8 cellular contexts compared by ENCODE assay signal in genomic region chr22:39522091-39522490, GRCh38. TPM values are rescaled to one million over a fixed set of nuclear protein-coding genes. Genes with fewer than 3 reads are reported as not detected.
DNase-seq lines count a peak whose midpoint lies in the region; ATAC-seq, FAIRE-seq and TF ChIP-seq lines count a peak whose summit lies in the region.
"Not testable (repeated sequence)": the region's sequence is repeated elsewhere in the genome, so short reads cannot be mapped to it uniquely, and the experiment has no call there.

No MANE protein-coding gene starts in this region.

- not testable (repeated sequence) for TF ChIP-seq RAD21 in GM12878 (IDR thresholded peaks at IDR 0.05; ENCODE audit: insufficient read depth, low read depth, low read length)

- peaks cover 0 to 13% (median 1%) of the 10 kb centered on the region in 8 donors for H3K9me3 Mint-ChIP-seq in CD4-positive, alpha-beta memory T cell
- H3K9me3 Mint-ChIP-seq in WTC11, result not testable (repeated sequence)

- peak overlapping the region; percentile 92 to 99 (median 97) for H3K4me3 Mint-ChIP-seq in CD4-positive, alpha-beta memory T cell
- peak overlapping the region; percentile 95 for H3K4me3 Mint-ChIP-seq in WTC11

- H3K36me3 ChIP-seq in CD4-positive, alpha-beta memory T cell (ENCODE audit: insufficient read depth, low read length), result peaks cover 32% of the 10 kb centered on the region
- peaks cover 11% of the 10 kb centered on the region; the same call in 1 of the 2 replicates for H3K36me3 ChIP-seq in KMS-11 (ENCODE audit: insufficient read depth)
- H3K36me3 ChIP-seq in GM12878 (ENCODE audit: control insufficient read depth in 2 of 2, insufficient read depth in 2 of 2, low read length in 1 of 2), result peaks cover 18 to 23% of the 10 kb centered on the region in 2 experiments; a peak in 3 of 4 replicates
- H3K36me3 ChIP-seq in esophagus muscularis mucosa, result peaks cover 22 to 60% (median 46%) of the 10 kb centered on the region in 4 donors
- peaks cover 4 to 28% (median 14%) of the 10 kb centered on the region in 3 donors for H3K36me3 ChIP-seq in pancreas
- peaks cover 31 to 69% (median 46%) of the 10 kb centered on the region in 3 donors for H3K36me3 ChIP-seq in tibial artery

- peak overlapping the region; percentile 99; the same call in 1 of the 2 replicates for H3K9ac ChIP-seq in KMS-11
- H3K9ac ChIP-seq in GM12878 (ENCODE audit: control insufficient read depth, insufficient read depth, low read length), result peak overlapping the region; percentile 99

- H2AFZ ChIP-seq in KMS-11 (ENCODE audit: low read depth); GM12878 (ENCODE audit: control insufficient read depth, low read depth, low read length): not testable (repeated sequence)

- not testable (repeated sequence) for TF ChIP-seq POLR2A in GM12878 (IDR thresholded peaks at IDR 0.05; ENCODE audit: low read depth, low read length); esophagus muscularis mucosa (IDR thresholded peaks at IDR 0.05; ENCODE audit: low read depth); lower leg skin (IDR thresholded peaks at IDR 0.05)

- peaks cover 32 to 75% (median 56%) of the 10 kb centered on the region in 4 donors for H3K4me1 Mint-ChIP-seq in CD4-positive, alpha-beta memory T cell
- peaks cover 44% of the 10 kb centered on the region for H3K4me1 Mint-ChIP-seq in WTC11

- peak overlapping the region in 1 of 2 donors; percentile 96 for H3K4me3 ChIP-seq in CD4-positive, alpha-beta memory T cell (ENCODE audit: low read length in 2 of 2)
- not testable (repeated sequence) for H3K4me3 ChIP-seq in KMS-11 (IDR thresholded peaks at IDR 0.05; ENCODE audit: insufficient read depth, low read depth, low read length)
- H3K4me3 ChIP-seq in GM12878 (peak overlapping the region; percentile 97), esophagus muscularis mucosa (peak overlapping the region; percentile 91 to 100 (median 96)), lower leg skin (ENCODE audit: low read depth, poor library complexity, severe bottlenecking) (peak overlapping the region; percentile 100), pancreas (peak overlapping the region; percentile 97 to 100 (median 99)), tibial artery (peak overlapping the region; percentile 84 to 90)

- not testable (repeated sequence) for H3K27me3 ChIP-seq in CD4-positive, alpha-beta memory T cell (ENCODE audit: insufficient read depth, low read length); KMS-11 (ENCODE audit: insufficient read depth, low read depth); GM12878 (replicated peaks in 1 of 2; ENCODE audit: control insufficient read depth in 2 of 2, insufficient read depth in 2 of 2, low read length in 1 of 2); esophagus muscularis mucosa; pancreas; tibial artery

- not testable (repeated sequence) for FAIRE-seq in GM12878 (lab: Jason Lieb, UNC); pancreas (lab: Jason Lieb, UNC)

- not testable (repeated sequence) for ATAC-seq in WTC11, GM12878, pancreas

- peak overlapping the region; percentile 85 for H3K27ac ChIP-seq in CD4-positive, alpha-beta memory T cell (ENCODE audit: low read depth, low read length)
- H3K27ac ChIP-seq in KMS-11, result peak overlapping the region; percentile 93; the same call in 1 of the 2 replicates
- H3K27ac ChIP-seq in GM12878 (ENCODE audit: control insufficient read depth, insufficient read depth), result peak overlapping the region; percentile 21; the same call in 1 of the 2 replicates
- H3K27ac ChIP-seq in esophagus muscularis mucosa (replicated peaks in 1 of 4), result peak overlapping the region; percentile 99 to 100 (median 99)
- peak overlapping the region in 1 of 4 donors; percentile 6 for H3K27ac ChIP-seq in pancreas
- peak overlapping the region; percentile 98 to 99 for H3K27ac ChIP-seq in tibial artery

- peak overlapping the region; percentile 76 to 100 (median 98) for H3K27ac Mint-ChIP-seq in CD4-positive, alpha-beta memory T cell
- peak overlapping the region; percentile 94 for H3K27ac Mint-ChIP-seq in WTC11

- H3K9me3 ChIP-seq in CD4-positive, alpha-beta memory T cell (ENCODE audit: control insufficient read depth in 1 of 2, low read length in 2 of 2); GM12878 (replicated peaks; ENCODE audit: control insufficient read depth, insufficient read depth, low read length); esophagus muscularis mucosa; pancreas; tibial artery: not testable (repeated sequence)

- peaks cover 22% of the 10 kb centered on the region for H4K20me1 ChIP-seq in KMS-11 (ENCODE audit: insufficient read depth)
- peaks cover 29% of the 10 kb centered on the region for H4K20me1 ChIP-seq in GM12878 (ENCODE audit: control insufficient read depth, insufficient read depth)

- not testable (repeated sequence) for H3K27me3 Mint-ChIP-seq in CD4-positive, alpha-beta memory T cell
- H3K27me3 Mint-ChIP-seq in WTC11 (ENCODE audit: low read depth), result peaks cover 14% of the 10 kb centered on the region

- 0% methylated on average over 5 of the region's 5 CpGs for WGBS in GM12878 (ENCODE audit: insufficient coverage, insufficient replicate concordance, low lambda C conversion rate, missing lambda C conversion rate)
- WGBS in esophagus muscularis mucosa, result 16% methylated on average over 5 of the region's 5 CpGs
- WGBS in lower leg skin, 2 donors, result 9 to 10% methylated on average over 5 of the region's 5 CpGs
- WGBS in pancreas, 2 donors, result 6% methylated on average over 3 to 5 of the region's 5 CpGs

- TF ChIP-seq CTCF in KMS-11 (conservative IDR thresholded peaks at IDR 0.05; ENCODE audit: low read depth, low read length); WTC11 (IDR thresholded peaks at IDR 0.05); GM12878 (IDR thresholded peaks at IDR 0.05 in 2 of 3, conservative IDR thresholded peaks at IDR 0.05 in 1 of 3; ENCODE audit: control insufficient read depth in 2 of 3, extremely low read depth in 1 of 3, insufficient read depth in 1 of 3, low read depth in 3 of 3, low read length in 3 of 3); esophagus muscularis mucosa (IDR thresholded peaks at IDR 0.05); lower leg skin (IDR thresholded peaks at IDR 0.05); pancreas (IDR thresholded peaks at IDR 0.05); tibial artery (IDR thresholded peaks at IDR 0.05): not testable (repeated sequence)

- H3K36me3 Mint-ChIP-seq in CD4-positive, alpha-beta memory T cell, result peaks cover 25 to 60% of the 10 kb centered on the region in 2 donors
- H3K36me3 Mint-ChIP-seq in WTC11, result peaks cover 47% of the 10 kb centered on the region

- RAD21 ChIA-PET in GM12878 (lab: Charles Lee; ENCODE audit: unreplicated experiment), result not testable (repeated sequence)

- SMC1A ChIA-PET in GM12878 (lab: Charles Lee; ENCODE audit: uncharacterized antibody, unreplicated experiment), result interaction anchor here (0.6 kb wide), 1 partner anchor 47 kb away, joined by 3 read pairs; no protein-coding TSS in a partner anchor

- in situ Hi-C loops in GM12878 (cut with MboI), result loop anchor here (25.0 kb wide), 1 partner anchor 360 kb away; the partner anchor contains the start of gene CBX7

- not testable (repeated sequence) for DNase-seq in CD4-positive, alpha-beta memory T cell; WTC11 (ENCODE audit: low spot score); GM12878 (ENCODE audit: low read depth, low spot score); esophagus muscularis mucosa (ENCODE audit: extremely low spot score); lower leg skin (ENCODE audit: low spot score in 2 of 2); tibial artery
- peak in 1 of 6 donors; percentile 5 for DNase-seq in pancreas

- intact Hi-C loops in CD4-positive, alpha-beta memory T cell (cut with micrococcal nuclease), result loop anchor here (10.0 kb wide), 1 partner anchor 277 kb away; the partner anchor contains the start of gene PDGFB
- intact Hi-C loops in GM12878 (cut with micrococcal nuclease; ENCODE audit: unreplicated experiment), result loop anchor here (5.0 kb wide), 1 partner anchor 75 kb away; no protein-coding TSS in a partner anchor
- intact Hi-C loops in esophagus muscularis mucosa (cut with DNase I), result loop anchor here (10.0 kb wide), 3 partner anchors 87 to 347 kb away; partner anchors contain the start of gene SYNGR1
- intact Hi-C loops in lower leg skin (cut with DNase I; ENCODE audit: low total_unique reads), result loop anchor here (10.0 kb wide), 3 partner anchors 117 to 207 kb away; partner anchors contain the start of genes RPL3 and SYNGR1
- intact Hi-C loops in pancreas (cut with DNase I), result loop anchor here in 1 of 3 donors (10.0 kb wide), 2 partner anchors 207 to 347 kb away; partner anchors contain the start of gene RPL3
- intact Hi-C loops in tibial artery (cut with DNase I; ENCODE audit: low total_unique reads), result loop anchor here (5.0 to 10.0 kb wide), 3 partner anchors 87 to 370 kb away; partner anchors contain the start of genes CBX7 and TAB1

- peaks cover 59% of the 10 kb centered on the region for H3K4me1 ChIP-seq in CD4-positive, alpha-beta memory T cell (ENCODE audit: insufficient read depth, low read length)
- H3K4me1 ChIP-seq in KMS-11 (ENCODE audit: low read depth, poor library complexity, severe bottlenecking), result peaks cover 21% of the 10 kb centered on the region
- peaks cover 25% of the 10 kb centered on the region for H3K4me1 ChIP-seq in GM12878 (ENCODE audit: control insufficient read depth, insufficient read depth, low read length)
- H3K4me1 ChIP-seq in esophagus muscularis mucosa, result peaks cover 54 to 74% (median 72%) of the 10 kb centered on the region in 4 donors
- H3K4me1 ChIP-seq in pancreas, result peaks cover 3 to 22% (median 7%) of the 10 kb centered on the region in 3 donors
- peaks cover 5 to 62% (median 46%) of the 10 kb centered on the region in 4 donors for H3K4me1 ChIP-seq in tibial artery

- CTCF ChIA-PET in CD4-positive, alpha-beta memory T cell (lab: Charles Lee; ENCODE audit: partially characterized antibody), result interaction anchor here (2.5 to 12.4 kb wide), 2 partner anchors 12 to 28 kb away, joined by 5 to 345 read pairs; no protein-coding TSS in a partner anchor
- CTCF ChIA-PET in WTC11 (lab: Charles Lee) (interaction anchor here (1.3 to 4.7 kb wide), 2 partner anchors 26 to 28 kb away, joined by 3 to 21 read pairs; no protein-coding TSS in a partner anchor), GM12878 (lab: Yijun Ruan, JAX) (interaction anchor here (1.4 to 17.8 kb wide), 2 partner anchors 25 to 211 kb away, joined by 4 to 372 read pairs; partner anchors contain the start of gene MIEF1)

- H3K4me2 ChIP-seq in KMS-11 (peak overlapping the region; percentile 81), GM12878 (ENCODE audit: control insufficient read depth, insufficient read depth) (peak overlapping the region; percentile 97)

- peaks cover 29% of the 10 kb centered on the region for H3K79me2 ChIP-seq in KMS-11 (ENCODE audit: insufficient read depth, low read depth)
- peaks cover 60% of the 10 kb centered on the region for H3K79me2 ChIP-seq in GM12878 (ENCODE audit: control insufficient read depth, insufficient read depth, low read length)

- not testable (repeated sequence) for TF ChIP-seq EP300 in GM12878 (IDR thresholded peaks at IDR 0.05; ENCODE audit: borderline replicate concordance in 1 of 2, control insufficient read depth in 1 of 2, low read depth in 2 of 2, low read length in 2 of 2); esophagus muscularis mucosa (IDR thresholded peaks at IDR 0.05)

- BruUV-seq in GM12878 (replicated peaks; lab: Mats Ljungman, UMichigan), result not testable (repeated sequence)

- POLR2A ChIA-PET in CD4-positive, alpha-beta memory T cell (lab: Charles Lee; ENCODE audit: partially characterized antibody), result interaction anchor here (0.7 to 14.5 kb wide), 17 partner anchors 8 to 720 kb away, joined by 3 to 165 read pairs (median 3); partner anchors contain the start of genes MIEF1, RPL3, RPS19BP1 and TAB1
- POLR2A ChIA-PET in WTC11 (lab: Charles Lee) (interaction anchor here (1.0 kb wide), 1 partner anchor 211 kb away, joined by 6 read pairs; no protein-coding TSS in a partner anchor), GM12878 (lab: Charles Lee) (interaction anchor here (0.8 to 1.5 kb wide), 5 partner anchors 9 to 522 kb away, joined by 3 to 5 read pairs (median 3); no protein-coding TSS in a partner anchor)

RNA-seq across cellular contexts. Expression of gene ATF4, which starts 1.7 kb away (rescaled TPM):
- total RNA-seq in CD4-positive, alpha-beta memory T cell, result 100 to 1,000 TPM; 265 to 278 TPM
- 100 to 1,000 TPM in 1 of 2 donors, 10 to 100 TPM in 1; 44.4 to 109 TPM for polyA plus RNA-seq in CD4-positive, alpha-beta memory T cell
- total RNA-seq in WTC11 (2021), result 361 to 460 TPM (median 371 TPM) in 3 replicates
- 140 and 144 TPM in 2 replicates for total RNA-seq in GM12878 (2013; cell fraction: nucleolus; rRNA removed)
- total RNA-seq in GM12878 (2014; rRNA removed), result 308 and 320 TPM in 2 replicates
- total RNA-seq in GM12878 (2014; rRNA removed; fragmentation: Illumina TruSeq; extraction: Trizol), result 340 and 355 TPM in 2 replicates
- 326 and 331 TPM in 2 replicates for total RNA-seq in GM12878 (2021)
- polyA plus RNA-seq in GM12878 (2011; ENCODE audit: low read depth), result 395 TPM
- polyA plus RNA-seq in GM12878 (2011; rRNA removed), result 566 and 603 TPM in 2 replicates
- 689 and 827 TPM in 2 replicates for polyA plus RNA-seq in GM12878 (2011; cell fraction: cytosol; rRNA removed)
- 737 and 862 TPM in 2 replicates for polyA plus RNA-seq in GM12878 (2011; cell fraction: nucleus; rRNA removed)
- 477 and 719 TPM in 2 replicates for polyA plus RNA-seq in GM12878 (2012)
- 520 and 576 TPM in 2 replicates for polyA plus RNA-seq in GM12878 (2014; fragmentation: Illumina TruSeq; extraction: Trizol)
- 100 to 1,000 TPM in 1 of 2 experiments, 10 to 100 TPM in 1; 88.3 to 187 TPM for polyA plus RNA-seq in GM12878 (2014; fragmentation: Nextera tagmentation; extraction: Ambion mirVana)
- polyA plus RNA-seq in GM12878 (2014; rRNA removed), result 508 and 605 TPM in 2 replicates
- 100 to 1,000 TPM; 165 to 178 TPM for polyA plus RNA-seq in GM12878 (2016; fragmentation: Nextera tagmentation; extraction: Ambion mirVana)
- polyA minus RNA-seq in GM12878 (2011; rRNA and poly(A)+ RNA removed), result 145 and 253 TPM in 2 replicates
- 58.9 and 61.0 TPM in 2 replicates for polyA minus RNA-seq in GM12878 (2011; cell fraction: cytosol; rRNA and poly(A)+ RNA removed)
- polyA minus RNA-seq in GM12878 (2011; cell fraction: nucleus; rRNA and poly(A)+ RNA removed), result 146 and 184 TPM in 2 replicates
- 100 to 1,000 TPM; 516 to 895 (median 721) TPM for total RNA-seq in esophagus muscularis mucosa
- 100 to 1,000 TPM; 214 to 336 (median 309) TPM for total RNA-seq in lower leg skin
- total RNA-seq in pancreas, result 100 to 1,000 TPM; 155 to 472 (median 217) TPM
- polyA plus RNA-seq in pancreas, result 100 to 1,000 TPM; 418 to 423 TPM

RNA-seq across cellular contexts. Expression of gene RPS19BP1, which starts 10.5 kb away (rescaled TPM):
- 10 to 100 TPM; 66.9 to 67.1 TPM for total RNA-seq in CD4-positive, alpha-beta memory T cell
- polyA plus RNA-seq in CD4-positive, alpha-beta memory T cell, result 100 to 1,000 TPM; 103 to 112 TPM
- 88.9 to 102 TPM (median 89.0 TPM) in 3 replicates for total RNA-seq in WTC11 (2021)
- 43.6 and 46.7 TPM in 2 replicates for total RNA-seq in GM12878 (2013; cell fraction: nucleolus; rRNA removed)
- 106 and 132 TPM in 2 replicates for total RNA-seq in GM12878 (2014; rRNA removed)
- total RNA-seq in GM12878 (2014; rRNA removed; fragmentation: Illumina TruSeq; extraction: Trizol), result 36.6 and 47.5 TPM in 2 replicates
- total RNA-seq in GM12878 (2021), result 83.6 and 85.7 TPM in 2 replicates
- polyA plus RNA-seq in GM12878 (2011; ENCODE audit: low read depth), result 23.5 TPM
- polyA plus RNA-seq in GM12878 (2011; rRNA removed), result 48.1 and 71.5 TPM in 2 replicates
- 100 and 140 TPM in 2 replicates for polyA plus RNA-seq in GM12878 (2011; cell fraction: cytosol; rRNA removed)
- polyA plus RNA-seq in GM12878 (2011; cell fraction: nucleus; rRNA removed), result 73.0 and 84.9 TPM in 2 replicates
- 59.4 and 59.8 TPM in 2 replicates for polyA plus RNA-seq in GM12878 (2012)
- polyA plus RNA-seq in GM12878 (2014; fragmentation: Illumina TruSeq; extraction: Trizol), result 8.8 and 20.3 TPM in 2 replicates
- polyA plus RNA-seq in GM12878 (2014; fragmentation: Nextera tagmentation; extraction: Ambion mirVana), result 10 to 100 TPM in 1 of 2 experiments, 1 to 10 TPM in 1; 2.7 to 14.3 TPM
- 146 and 170 TPM in 2 replicates for polyA plus RNA-seq in GM12878 (2014; rRNA removed)
- polyA plus RNA-seq in GM12878 (2016; fragmentation: Nextera tagmentation; extraction: Ambion mirVana), result 100 to 1,000 TPM; 178 to 206 TPM
- 11.3 and 24.2 TPM in 2 replicates for polyA minus RNA-seq in GM12878 (2011; rRNA and poly(A)+ RNA removed)
- polyA minus RNA-seq in GM12878 (2011; cell fraction: cytosol; rRNA and poly(A)+ RNA removed), result 8.0 and 9.8 TPM in 2 replicates
- 19.3 and 32.1 TPM in 2 replicates for polyA minus RNA-seq in GM12878 (2011; cell fraction: nucleus; rRNA and poly(A)+ RNA removed)
- total RNA-seq in esophagus muscularis mucosa, result 100 to 1,000 TPM; 158 to 202 (median 177) TPM
- total RNA-seq in lower leg skin, result 100 to 1,000 TPM in 3 of 4 donors, 10 to 100 TPM in 1; 93.4 to 157 (median 121) TPM
- total RNA-seq in pancreas, result 10 to 100 TPM; 25.9 to 50.8 (median 33.7) TPM
- polyA plus RNA-seq in pancreas, result 100 to 1,000 TPM; 113 to 117 TPM

RNA-seq across cellular contexts. Expression of gene MIEF1, which starts 20.0 kb away (rescaled TPM):
- total RNA-seq in CD4-positive, alpha-beta memory T cell, result 10 to 100 TPM; 40.5 to 44.3 TPM
- 10 to 100 TPM; 15.4 to 27.5 TPM for polyA plus RNA-seq in CD4-positive, alpha-beta memory T cell
- 31.5 to 38.7 TPM (median 31.9 TPM) in 3 replicates for total RNA-seq in WTC11 (2021)
- 32.3 and 33.3 TPM in 2 replicates for total RNA-seq in GM12878 (2013; cell fraction: nucleolus; rRNA removed)
- 27.9 and 28.3 TPM in 2 replicates for total RNA-seq in GM12878 (2014; rRNA removed)
- 24.0 and 26.4 TPM in 2 replicates for total RNA-seq in GM12878 (2014; rRNA removed; fragmentation: Illumina TruSeq; extraction: Trizol)
- 50.9 and 52.3 TPM in 2 replicates for total RNA-seq in GM12878 (2021)
- polyA plus RNA-seq in GM12878 (2011; ENCODE audit: low read depth), result 17.7 TPM
- 21.3 and 27.9 TPM in 2 replicates for polyA plus RNA-seq in GM12878 (2011; rRNA removed)
- 29.7 and 30.5 TPM in 2 replicates for polyA plus RNA-seq in GM12878 (2011; cell fraction: cytosol; rRNA removed)
- polyA plus RNA-seq in GM12878 (2011; cell fraction: nucleus; rRNA removed), result 19.1 and 27.5 TPM in 2 replicates
- polyA plus RNA-seq in GM12878 (2012), result 22.3 and 24.9 TPM in 2 replicates
- polyA plus RNA-seq in GM12878 (2014; fragmentation: Illumina TruSeq; extraction: Trizol), result 33.1 and 35.8 TPM in 2 replicates
- polyA plus RNA-seq in GM12878 (2014; fragmentation: Nextera tagmentation; extraction: Ambion mirVana), result 10 to 100 TPM; 12.4 to 13.8 TPM
- polyA plus RNA-seq in GM12878 (2014; rRNA removed), result 30.6 and 35.2 TPM in 2 replicates
- polyA plus RNA-seq in GM12878 (2016; fragmentation: Nextera tagmentation; extraction: Ambion mirVana), result 10 to 100 TPM; 43.2 to 46.3 TPM
- 40.1 and 42.5 TPM in 2 replicates for polyA minus RNA-seq in GM12878 (2011; rRNA and poly(A)+ RNA removed)
- polyA minus RNA-seq in GM12878 (2011; cell fraction: cytosol; rRNA and poly(A)+ RNA removed), result 15.5 and 17.6 TPM in 2 replicates
- polyA minus RNA-seq in GM12878 (2011; cell fraction: nucleus; rRNA and poly(A)+ RNA removed), result 11.0 and 23.4 TPM in 2 replicates
- total RNA-seq in esophagus muscularis mucosa, result 10 to 100 TPM; 19.7 to 21.7 (median 20.9) TPM
- total RNA-seq in lower leg skin, result 10 to 100 TPM; 12.8 to 27.1 (median 20.2) TPM
- 10 to 100 TPM in 5 of 6 donors, 1 to 10 TPM in 1; 8.8 to 15.1 (median 12.7) TPM for total RNA-seq in pancreas
- polyA plus RNA-seq in pancreas, result 1 to 10 TPM; 6.3 TPM

RNA-seq across cellular contexts. Expression of gene CACNA1I, which starts 48.5 kb away (rescaled TPM):
- 10 to 100 TPM; 57.8 to 58.0 TPM for total RNA-seq in CD4-positive, alpha-beta memory T cell
- 1 to 10 TPM in 1 of 2 donors, under 1 TPM in 1; 0.30 to 1.6 TPM for polyA plus RNA-seq in CD4-positive, alpha-beta memory T cell
- total RNA-seq in WTC11 (2021) (2.1 to 2.9 TPM (median 2.3 TPM) in 3 replicates), GM12878 (2014; rRNA removed) (not detected in 2 replicates), GM12878 (2014; rRNA removed; fragmentation: Illumina TruSeq; extraction: Trizol) (not detected in 2 replicates), GM12878 (2021) (0.03 TPM in 2 replicates), esophagus muscularis mucosa (under 1 TPM in 3 of 4 donors, not detected in 1; under 0.01 to 0.39 (median 0.33) TPM), lower leg skin (under 1 TPM; 0.13 to 0.27 (median 0.21) TPM), pancreas (under 1 TPM; 0.04 to 0.09 (median 0.06) TPM)
- total RNA-seq in GM12878 (2013; cell fraction: nucleolus; rRNA removed), result 0.07 and 0.10 TPM in 2 replicates
- polyA plus RNA-seq in GM12878 (2011; ENCODE audit: low read depth), result not detected
- polyA plus RNA-seq in GM12878 (2011; rRNA removed) (0.01 TPM in 1 of 2 replicates, not detected in the other), GM12878 (2014; fragmentation: Illumina TruSeq; extraction: Trizol) (not detected in 2 replicates), GM12878 (2014; fragmentation: Nextera tagmentation; extraction: Ambion mirVana) (not detected), GM12878 (2014; rRNA removed) (not detected in 2 replicates), GM12878 (2016; fragmentation: Nextera tagmentation; extraction: Ambion mirVana) (not detected), pancreas (under 1 TPM; 0.15 to 0.21 TPM)
- 0.01 TPM in 1 of 2 replicates, not detected in the other for polyA plus RNA-seq in GM12878 (2011; cell fraction: cytosol; rRNA removed)
- 0.04 and 0.06 TPM in 2 replicates for polyA plus RNA-seq in GM12878 (2011; cell fraction: nucleus; rRNA removed)
- polyA plus RNA-seq in GM12878 (2012), result not detected in 2 replicates
- under 0.01 TPM in 1 of 2 replicates, not detected in the other for polyA minus RNA-seq in GM12878 (2011; rRNA and poly(A)+ RNA removed)
- not detected in 2 replicates for polyA minus RNA-seq in GM12878 (2011; cell fraction: cytosol; rRNA and poly(A)+ RNA removed)
- polyA minus RNA-seq in GM12878 (2011; cell fraction: nucleus; rRNA and poly(A)+ RNA removed), result not detected in 2 replicates
